ENCODE assay signal across 28 cellular contexts in the genomic region with DNA sequence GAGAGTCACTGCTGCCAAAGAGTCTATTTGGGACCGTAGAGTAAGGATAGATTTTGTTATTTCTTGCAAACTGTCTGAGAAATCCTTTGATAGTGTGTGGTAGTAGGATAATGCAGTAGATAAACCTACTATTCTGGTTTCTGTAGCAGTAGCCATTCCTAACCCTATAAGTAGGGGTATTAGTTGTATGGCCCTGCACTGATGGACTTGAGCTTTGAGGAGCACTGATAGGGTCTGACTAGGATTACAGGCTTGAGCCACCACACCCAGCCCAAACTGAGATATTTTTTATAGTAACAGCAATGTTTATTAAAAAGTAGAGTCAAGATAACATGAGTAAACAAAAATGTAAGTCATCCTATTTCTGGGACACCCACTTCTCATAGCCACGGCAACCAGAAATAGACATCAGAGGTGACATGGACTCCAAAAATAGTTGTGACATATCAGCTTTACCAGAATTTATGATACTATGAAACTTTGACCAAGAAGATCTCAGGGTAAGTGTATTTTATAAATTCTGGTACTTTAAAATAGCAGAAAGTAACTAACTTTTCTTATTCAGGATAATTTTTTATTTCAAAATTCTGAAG.
"Had no signal": no experiment of that assay in that cellular context is flagged by ENCODE, and none has a peak within 500 bp of the region (broad histone marks: within the 10 kb centered on the region; RNA-seq: fewer than 3 reads in every experiment).

No MANE protein-coding gene starts in this region.

- DNase-seq: activated CD4-positive, alpha-beta T cell treated with anti-CD3 and anti-CD28 coated beads for 36 hours; activated CD4-positive, alpha-beta T cell treated with anti-CD3 and anti-CD28 coated beads, Interleukin-2, amount 50 U/mL, for 4 hours; activated CD4-positive, CD25-positive, alpha-beta regulatory T cell; activated effector memory CD4-positive, alpha-beta T cell treated with Interleukin-2 at 50 U/mL for 16 hours; activated naive CD4-positive, alpha-beta T cell treated with anti-CD3 and anti-CD28 coated beads for 36 hours; activated naive CD8-positive, alpha-beta T cell treated with anti-CD3 and anti-CD28 coated beads for 36 hours; activated T-cell treated with anti-CD3 and anti-CD28 coated beads for 4 hours; adrenal gland; aorta; body of pancreas; cortex of kidney; effector memory CD8-positive, alpha-beta T cell; erythroblast; hypothalamus; immature natural killer cell; kidney; lower lobe of right lung; mesendoderm; mucosa of descending colon; nephron progenitor cell; retina; spleen; stimulated activated naive CD4-positive, alpha-beta T cell; tibial artery; upper lobe of right lung had no signal

- H3K27me3 ChIP-seq: adrenal gland, body of pancreas, gastroesophageal sphincter, neutrophil, spleen, suprapubic skin, tibial artery, upper lobe of right lung had no signal

- H3K4me1 ChIP-seq: adrenal gland, body of pancreas, gastroesophageal sphincter, lower lobe of right lung, spleen, suprapubic skin, tibial artery, upper lobe of right lung had no signal

- ATAC-seq: activated CD4-positive, alpha-beta T cell treated with anti-CD3 and anti-CD28 coated beads for 36 hours; body of pancreas; effector memory CD8-positive, alpha-beta T cell; gastroesophageal sphincter; lower lobe of right lung; mucosa of descending colon; upper lobe of right lung had no signal

- H3K9me3 ChIP-seq: adrenal gland, body of pancreas, gastroesophageal sphincter, lower lobe of right lung, neutrophil, suprapubic skin, tibial artery, upper lobe of right lung had no signal

- H3K36me3 ChIP-seq: adrenal gland, gastroesophageal sphincter, lower lobe of right lung, neutrophil, spleen, suprapubic skin, tibial artery, upper lobe of right lung had no signal

- H3K27ac ChIP-seq: adrenal gland, body of pancreas, gastroesophageal sphincter, lower lobe of right lung, neutrophil, spleen, suprapubic skin, tibial artery, upper lobe of right lung had no signal

- H3K4me3 ChIP-seq: adrenal gland, body of pancreas, gastroesophageal sphincter, lower lobe of right lung, mucosa of descending colon, spleen, suprapubic skin, tibial artery, upper lobe of right lung had no signal
